1 cellular context compared by ENCODE assay signal in genomic region chr12:120235369-120236123, GRCh38.
TF ChIP-seq lines count a peak whose summit lies in the region.

No MANE protein-coding gene starts in this region.

TF ChIP-seq in IMR-90, 13 proteins besides CTCF, POLR2A, EP300 and RAD21 (continued from another document):
- TF ChIP-seq, protein P1, sequence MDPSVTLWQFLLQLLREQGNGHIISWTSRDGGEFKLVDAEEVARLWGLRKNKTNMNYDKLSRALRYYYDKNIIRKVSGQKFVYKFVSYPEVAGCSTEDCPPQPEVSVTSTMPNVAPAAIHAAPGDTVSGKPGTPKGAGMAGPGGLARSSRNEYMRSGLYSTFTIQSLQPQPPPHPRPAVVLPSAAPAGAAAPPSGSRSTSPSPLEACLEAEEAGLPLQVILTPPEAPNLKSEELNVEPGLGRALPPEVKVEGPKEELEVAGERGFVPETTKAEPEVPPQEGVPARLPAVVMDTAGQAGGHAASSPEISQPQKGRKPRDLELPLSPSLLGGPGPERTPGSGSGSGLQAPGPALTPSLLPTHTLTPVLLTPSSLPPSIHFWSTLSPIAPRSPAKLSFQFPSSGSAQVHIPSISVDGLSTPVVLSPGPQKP (IDR thresholded peaks at IDR 0.05; ENCODE audit: borderline replicate concordance, low read depth, low read length), result no peak
- TF ChIP-seq MXI1 (IDR thresholded peaks at IDR 0.05; ENCODE audit: borderline replicate concordance, low read depth, low read length), result no peak
- TF ChIP-seq SMC3 (IDR thresholded peaks at IDR 0.05; ENCODE audit: low read depth, low read length), result no peak
- TF ChIP-seq NFE2L2 (IDR thresholded peaks at IDR 0.05; ENCODE audit: low read depth, low read length), result no peak
TF ChIP-seq in IMR-90: peak in this region for 0.
